Comparison of ENCODE assay signal across 11 cellular contexts in the genomic region with DNA sequence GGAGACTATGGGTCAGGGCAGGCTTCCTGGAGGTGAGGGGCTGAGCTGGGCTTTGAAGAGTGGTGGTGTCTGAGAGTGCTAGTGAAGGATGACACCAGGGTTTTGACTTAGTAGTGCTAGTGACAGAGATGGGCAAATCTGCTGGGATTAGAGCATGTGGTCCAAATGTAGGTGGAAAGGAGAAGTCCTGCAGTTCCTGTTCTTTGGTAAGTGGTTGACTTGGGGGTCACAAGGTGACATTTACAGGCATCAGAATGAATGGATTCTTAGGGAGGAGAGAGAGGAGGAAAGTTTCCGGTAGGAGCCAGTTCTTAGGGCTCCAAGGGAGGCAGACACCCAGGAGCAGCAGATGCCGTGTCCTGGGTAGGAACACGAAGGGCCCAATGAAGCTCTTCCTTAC. TPM values are rescaled to one million over a fixed set of nuclear protein-coding genes. Genes with fewer than 3 reads are reported as not detected.
DNase-seq lines count a peak whose midpoint lies in the region; ATAC-seq lines count a peak whose summit lies in the region.
"Had no signal": no experiment of that assay in that cellular context is flagged by ENCODE, and none has a peak within 500 bp of the region (broad histone marks: within the 10 kb centered on the region; RNA-seq: fewer than 3 reads in every experiment).

No MANE protein-coding gene starts in this region.

- H2BK12ac ChIP-seq in neuronal stem cell (ENCODE audit: low read length), result no peak overlapping the region

- no peak overlapping the region for H3K23ac ChIP-seq in neuronal stem cell (ENCODE audit: low read depth, low read length, poor library complexity)

- H3K9me3 ChIP-seq in neuronal stem cell (replicated peaks in 1 of 2; ENCODE audit: control insufficient read depth in 2 of 2, insufficient read depth in 1 of 2, low read depth in 1 of 2, low read length in 2 of 2), result no peaks in the 10 kb centered on the region
- H3K9me3 ChIP-seq: heart right ventricle had no signal

- peak overlapping the region; percentile 17 for H4K8ac ChIP-seq in neuronal stem cell (ENCODE audit: low read depth, low read length)

- peaks cover 0 to 5% of the 10 kb centered on the region in 2 donors for H3K4me1 ChIP-seq in neuronal stem cell (ENCODE audit: control insufficient read depth in 2 of 2, insufficient read depth in 1 of 2, low read depth in 1 of 2, low read length in 2 of 2)

- H2BK15ac ChIP-seq in neuronal stem cell (ENCODE audit: low read length), result no peak overlapping the region

- H3K36me3 ChIP-seq in neuronal stem cell (replicated peaks in 1 of 2; ENCODE audit: control insufficient read depth in 2 of 2, insufficient read depth in 2 of 2, low read length in 2 of 2), result no peaks in the 10 kb centered on the region
- H3K36me3 ChIP-seq: heart right ventricle had no signal

- H2BK5ac ChIP-seq in neuronal stem cell (ENCODE audit: low read length), result peak overlapping the region; percentile 72

- peak overlapping the region; percentile 87 for H3K4me2 ChIP-seq in neuronal stem cell (ENCODE audit: insufficient read depth, low read length, poor library complexity, severe bottlenecking)

- no peaks in the 10 kb centered on the region for H3K9me3 Mint-ChIP-seq in IgD-negative memory B cell

- no peak overlapping the region for H4K91ac ChIP-seq in neuronal stem cell (ENCODE audit: low read depth, low read length, poor library complexity)

- WGBS in neuronal stem cell (ENCODE audit: extremely low coverage in 2 of 2, insufficient read length in 2 of 2, insufficient replicate concordance in 1 of 2), 2 donors, result no CpG with 5 or more reads among the region's 3 CpGs

- peak overlapping the region; percentile 64 to 92 (median 72) for H3K4me3 Mint-ChIP-seq in IgD-negative memory B cell

- H3K27me3 ChIP-seq in neuronal stem cell (ENCODE audit: control insufficient read depth in 3 of 3, insufficient read depth in 3 of 3, low read depth in 1 of 3, low read length in 3 of 3), result peaks cover 0 to 75% (median 3%) of the 10 kb centered on the region in 3 experiments

- H3K14ac ChIP-seq in neuronal stem cell (ENCODE audit: low read length), result no peak overlapping the region

- H3K27ac Mint-ChIP-seq in IgD-negative memory B cell, result peak overlapping the region in 1 of 3 donors; percentile 1

- peaks cover 3% of the 10 kb centered on the region for H3K36me3 Mint-ChIP-seq in IgD-negative memory B cell

- no peak overlapping the region for H3K27ac ChIP-seq in neuronal stem cell (replicated peaks; ENCODE audit: low read length)
- H3K27ac ChIP-seq: heart right ventricle had no signal

- H2BK120ac ChIP-seq in neuronal stem cell (ENCODE audit: low read depth, low read length), result no peak overlapping the region

- ATAC-seq in HG02588 (IDR thresholded peaks at IDR 0.05; ENCODE audit: unreplicated experiment), result no peak
- no peak for ATAC-seq in GM18861 (IDR thresholded peaks at IDR 0.05; ENCODE audit: unreplicated experiment)
- ATAC-seq in HG02763 (IDR thresholded peaks at IDR 0.05; ENCODE audit: unreplicated experiment), result no peak

- no peak overlapping the region for H2AK5ac ChIP-seq in neuronal stem cell (ENCODE audit: low read depth, low read length)

- no peak overlapping the region for H3K4ac ChIP-seq in neuronal stem cell (ENCODE audit: low read length)

- DNase-seq in SIG-M5 treated with dmso at 0.1 percent for 504 hours (lab: John Stamatoyannopoulos, UW; ENCODE audit: unreplicated experiment) (peak; percentile 25), SIG-M5 (lab: John Stamatoyannopoulos, UW) (no peak), cerebellar cortex (ENCODE audit: low spot score) (peak; percentile 39), neuronal stem cell (ENCODE audit: low spot score) (no peak)
- DNase-seq: effector CD4-positive, alpha-beta T cell; stimulated activated CD4-positive, alpha-beta T cell treated with anti-CD3 and anti-CD28 coated beads, Interleukin-12 subunit alpha, Interleukin-12 subunit beta, amount 100 ng/mL, for 4 hours had no signal

- H3K4me1 Mint-ChIP-seq in IgD-negative memory B cell, result peaks cover 5 to 6% (median 5%) of the 10 kb centered on the region in 3 donors

- H3K9ac ChIP-seq in neuronal stem cell (ENCODE audit: low read depth, low read length, poor library complexity), result peak overlapping the region; percentile 85

- no peak overlapping the region for H3K18ac ChIP-seq in neuronal stem cell (ENCODE audit: low read length)

- H3K4me3 ChIP-seq in neuronal stem cell (ENCODE audit: low read length in 2 of 2), result peak overlapping the region in 1 of 2 donors; percentile 99

- peak overlapping the region; percentile 89 for H2AFZ ChIP-seq in neuronal stem cell (ENCODE audit: low read length)

- H3K79me1 ChIP-seq in neuronal stem cell (ENCODE audit: low read depth, low read length), result no peaks in the 10 kb centered on the region

- H3K27me3 Mint-ChIP-seq in IgD-negative memory B cell, result peaks cover 35% of the 10 kb centered on the region

RNA-seq across cellular contexts. Expression of a gene that starts 0.8 kb away (rescaled TPM):
- not detected for polyA plus RNA-seq in IgD-negative memory B cell
- polyA plus RNA-seq in neuronal stem cell (2013, experiment 1 of 2), result 5.7 TPM
- polyA plus RNA-seq in neuronal stem cell (2013, experiment 2 of 2), result 6.0 TPM

RNA-seq across cellular contexts. Expression of a gene that starts 57.0 kb away (rescaled TPM):
- 23.7 TPM for polyA plus RNA-seq in IgD-negative memory B cell
- 90.3 TPM for polyA plus RNA-seq in neuronal stem cell (2013, experiment 1 of 2)
- polyA plus RNA-seq in neuronal stem cell (2013, experiment 2 of 2), result 89.0 TPM

Comparison
In these comparisons a context has a peak if more than half of its experiments do, and no peak if none do; other contexts are left out.
1. DNase-seq: peak in SIG-M5 treated with dmso at 0.1 percent for 504 hours (single experiment) and cerebellar cortex (single experiment); none in SIG-M5 (single experiment) and neuronal stem cell (single experiment).